Comparison of ENCODE assay signal across 1 cellular context in genomic region chr9:14323083-14323968, GRCh38.
A peak's percentile ranks its signal among the peaks of the same experiment; 100 is the strongest.
TF ChIP-seq lines count a peak whose summit lies in the region.

No MANE protein-coding gene starts in this region.

TF ChIP-seq in K562, 482 proteins besides CTCF, POLR2A, EP300 and RAD21 (continued from another document and continues in another):
- TF ChIP-seq PHF20 (IDR thresholded peaks at IDR 0.05; ENCODE audit: partially characterized antibody) (no peak), USF2 (CRISPR knock-in tag; IDR thresholded peaks at IDR 0.05) (no peak), KDM4B (IDR thresholded peaks at IDR 0.05; ENCODE audit: borderline replicate concordance in 2 of 2, low read depth in 1 of 2) (no peak), EP400 (IDR thresholded peaks at IDR 0.05) (0 out of 2 replicates have a peak, but pooled peaks have one; percentile 13), ARID3A (IDR thresholded peaks at IDR 0.05; ENCODE audit: borderline replicate concordance, low read depth, low read length) (0 out of 2 replicates have a peak, but pooled peaks have one; percentile 47), MAFK (IDR thresholded peaks at IDR 0.05; ENCODE audit: low read length) (no peak), GMEB1 (CRISPR knock-in tag; IDR thresholded peaks at IDR 0.05) (no peak), IRF1 (CRISPR knock-in tag; IDR thresholded peaks at IDR 0.05; ENCODE audit: borderline replicate concordance) (no peak), CBX1 (IDR thresholded peaks at IDR 0.05; ENCODE audit: low read depth) (no peak), SMARCC2 (IDR thresholded peaks at IDR 0.05; ENCODE audit: low read depth) (no peak), MGA (IDR thresholded peaks at IDR 0.05) (0 out of 2 replicates have a peak, but pooled peaks have one; percentile 0), NR2C2 (CRISPR knock-in tag; IDR thresholded peaks at IDR 0.05) (no peak), NR2C2 (tag; IDR thresholded peaks at IDR 0.05) (0 out of 2 replicates have a peak, but pooled peaks have one; percentile 23), NRF1 (conservative IDR thresholded peaks at IDR 0.05 in 1 of 2, IDR thresholded peaks at IDR 0.05 in 1 of 2) (peak in 1 of 2 experiments; percentile 59; a peak in 1 of 4 replicates), ZNF699 (CRISPR knock-in tag; IDR thresholded peaks at IDR 0.05; ENCODE audit: insufficient replicate concordance) (no peak), DPF2 (IDR thresholded peaks at IDR 0.05) (peak; percentile 21; the same call in 1 of the 2 replicates), L3MBTL2 (IDR thresholded peaks at IDR 0.05) (peak; percentile 39; the same call in 1 of the 2 replicates), FOSL1 (tag; conservative IDR thresholded peaks at IDR 0.05) (no peak), BCLAF1 (IDR thresholded peaks at IDR 0.05; ENCODE audit: borderline replicate concordance in 1 of 2, control insufficient read depth in 1 of 2, low read depth in 2 of 2, low read length in 1 of 2) (peak in 1 of 2 experiments; percentile 54; a peak in 1 of 4 replicates)
- TF ChIP-seq, protein P1, sequence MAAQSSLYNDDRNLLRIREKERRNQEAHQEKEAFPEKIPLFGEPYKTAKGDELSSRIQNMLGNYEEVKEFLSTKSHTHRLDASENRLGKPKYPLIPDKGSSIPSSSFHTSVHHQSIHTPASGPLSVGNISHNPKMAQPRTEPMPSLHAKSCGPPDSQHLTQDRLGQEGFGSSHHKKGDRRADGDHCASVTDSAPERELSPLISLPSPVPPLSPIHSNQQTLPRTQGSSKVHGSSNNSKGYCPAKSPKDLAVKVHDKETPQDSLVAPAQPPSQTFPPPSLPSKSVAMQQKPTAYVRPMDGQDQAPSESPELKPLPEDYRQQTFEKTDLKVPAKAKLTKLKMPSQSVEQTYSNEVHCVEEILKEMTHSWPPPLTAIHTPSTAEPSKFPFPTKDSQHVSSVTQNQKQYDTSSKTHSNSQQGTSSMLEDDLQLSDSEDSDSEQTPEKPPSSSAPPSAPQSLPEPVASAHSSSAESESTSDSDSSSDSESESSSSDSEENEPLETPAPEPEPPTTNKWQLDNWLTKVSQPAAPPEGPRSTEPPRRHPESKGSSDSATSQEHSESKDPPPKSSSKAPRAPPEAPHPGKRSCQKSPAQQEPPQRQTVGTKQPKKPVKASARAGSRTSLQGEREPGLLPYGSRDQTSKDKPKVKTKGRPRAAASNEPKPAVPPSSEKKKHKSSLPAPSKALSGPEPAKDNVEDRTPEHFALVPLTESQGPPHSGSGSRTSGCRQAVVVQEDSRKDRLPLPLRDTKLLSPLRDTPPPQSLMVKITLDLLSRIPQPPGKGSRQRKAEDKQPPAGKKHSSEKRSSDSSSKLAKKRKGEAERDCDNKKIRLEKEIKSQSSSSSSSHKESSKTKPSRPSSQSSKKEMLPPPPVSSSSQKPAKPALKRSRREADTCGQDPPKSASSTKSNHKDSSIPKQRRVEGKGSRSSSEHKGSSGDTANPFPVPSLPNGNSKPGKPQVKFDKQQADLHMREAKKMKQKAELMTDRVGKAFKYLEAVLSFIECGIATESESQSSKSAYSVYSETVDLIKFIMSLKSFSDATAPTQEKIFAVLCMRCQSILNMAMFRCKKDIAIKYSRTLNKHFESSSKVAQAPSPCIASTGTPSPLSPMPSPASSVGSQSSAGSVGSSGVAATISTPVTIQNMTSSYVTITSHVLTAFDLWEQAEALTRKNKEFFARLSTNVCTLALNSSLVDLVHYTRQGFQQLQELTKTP (IDR thresholded peaks at IDR 0.05; ENCODE audit: low read depth in 1 of 2, partially characterized antibody in 2 of 2) = no peak
- TF ChIP-seq, protein P2, sequence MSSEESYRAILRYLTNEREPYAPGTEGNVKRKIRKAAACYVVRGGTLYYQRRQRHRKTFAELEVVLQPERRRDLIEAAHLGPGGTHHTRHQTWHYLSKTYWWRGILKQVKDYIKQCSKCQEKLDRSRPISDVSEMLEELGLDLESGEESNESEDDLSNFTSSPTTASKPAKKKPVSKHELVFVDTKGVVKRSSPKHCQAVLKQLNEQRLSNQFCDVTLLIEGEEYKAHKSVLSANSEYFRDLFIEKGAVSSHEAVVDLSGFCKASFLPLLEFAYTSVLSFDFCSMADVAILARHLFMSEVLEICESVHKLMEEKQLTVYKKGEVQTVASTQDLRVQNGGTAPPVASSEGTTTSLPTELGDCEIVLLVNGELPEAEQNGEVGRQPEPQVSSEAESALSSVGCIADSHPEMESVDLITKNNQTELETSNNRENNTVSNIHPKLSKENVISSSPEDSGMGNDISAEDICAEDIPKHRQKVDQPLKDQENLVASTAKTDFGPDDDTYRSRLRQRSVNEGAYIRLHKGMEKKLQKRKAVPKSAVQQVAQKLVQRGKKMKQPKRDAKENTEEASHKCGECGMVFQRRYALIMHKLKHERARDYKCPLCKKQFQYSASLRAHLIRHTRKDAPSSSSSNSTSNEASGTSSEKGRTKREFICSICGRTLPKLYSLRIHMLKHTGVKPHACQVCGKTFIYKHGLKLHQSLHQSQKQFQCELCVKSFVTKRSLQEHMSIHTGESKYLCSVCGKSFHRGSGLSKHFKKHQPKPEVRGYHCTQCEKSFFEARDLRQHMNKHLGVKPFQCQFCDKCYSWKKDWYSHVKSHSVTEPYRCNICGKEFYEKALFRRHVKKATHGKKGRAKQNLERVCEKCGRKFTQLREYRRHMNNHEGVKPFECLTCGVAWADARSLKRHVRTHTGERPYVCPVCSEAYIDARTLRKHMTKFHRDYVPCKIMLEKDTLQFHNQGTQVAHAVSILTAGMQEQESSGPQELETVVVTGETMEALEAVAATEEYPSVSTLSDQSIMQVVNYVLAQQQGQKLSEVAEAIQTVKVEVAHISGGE (CRISPR knock-in tag; IDR thresholded peaks at IDR 0.05) = no peak
